In genomic region chr2:128754246-128754724, GRCh38 we compare ENCODE assay signal across 9 cellular contexts.
DNase-seq lines count a peak whose midpoint lies in the region; ATAC-seq, FAIRE-seq and TF ChIP-seq lines count a peak whose summit lies in the region.
"Had no signal": no experiment of that assay in that cellular context is flagged by ENCODE, and none has a peak within 500 bp of the region (broad histone marks: within the 10 kb centered on the region; RNA-seq: fewer than 3 reads in every experiment).

No MANE protein-coding gene starts in this region.

- H3K9me3 ChIP-seq in lower lobe of right lung (no peaks in the 10 kb centered on the region), pancreas (no peaks in the 10 kb centered on the region)

- H3K4me1 ChIP-seq in lower lobe of right lung (peaks cover 15% of the 10 kb centered on the region), pancreas (peaks cover 7 to 34% (median 25%) of the 10 kb centered on the region in 3 donors)

- H3K27me3 ChIP-seq in lower lobe of right lung (ENCODE audit: low read depth) (no peaks in the 10 kb centered on the region), pancreas (no peaks in the 10 kb centered on the region)

- no peak overlapping the region for H3K27ac Mint-ChIP-seq in activated CD8-positive, alpha-beta memory T cell treated with anti-CD3 and anti-CD28 coated beads, Interleukin-2, amount 10 ng/mL, durations not matched to agents 7 days and 5 days
- H3K27ac Mint-ChIP-seq: T-helper 1 cell treated with Interleukin-12 subunit alpha and Interleukin-12 subunit beta and Interleukin-4 antibody, amounts not matched to agents 30 μg/mL and 1 μg/mL, for 36 hours had no signal

- H3K9me3 Mint-ChIP-seq in activated CD8-positive, alpha-beta memory T cell treated with anti-CD3 and anti-CD28 coated beads, Interleukin-2, amount 10 ng/mL, durations not matched to agents 7 days and 5 days (ENCODE audit: low read depth): no peaks in the 10 kb centered on the region
- H3K9me3 Mint-ChIP-seq: T-helper 1 cell treated with Interleukin-12 subunit alpha and Interleukin-12 subunit beta and Interleukin-4 antibody, amounts not matched to agents 30 μg/mL and 1 μg/mL, for 36 hours had no signal

- no peaks in the 10 kb centered on the region for H3K36me3 ChIP-seq in lower lobe of right lung
- H3K36me3 ChIP-seq in pancreas: no peaks in the 10 kb centered on the region

- H3K4me3 ChIP-seq in lower lobe of right lung: no peak overlapping the region
- no peak overlapping the region for H3K4me3 ChIP-seq in pancreas

- peak; percentile 66 for DNase-seq in activated CD8-positive, alpha-beta memory T cell treated with anti-CD3 and anti-CD28 coated beads, Interleukin-2, amount 10 ng/mL, durations not matched to agents 7 days and 5 days
- DNase-seq in activated CD8-positive, alpha-beta memory T cell treated with anti-CD3 and anti-CD28 coated beads for 24 hours: no peak
- DNase-seq in SHP77 treated with DMSO at 0.1 percent for 48 hours (lab: John Stamatoyannopoulos, UW) (peak; percentile 32), lower lobe of right lung (no peak), NCI-H345 treated with DMSO at 0.1 percent for 48 hours (lab: John Stamatoyannopoulos, UW; ENCODE audit: unreplicated experiment) (no peak), pancreas (no peak)

- CTCF ChIA-PET in activated CD8-positive, alpha-beta memory T cell treated with anti-CD3 and anti-CD28 coated beads, Interleukin-2, amount 10 ng/mL, durations not matched to agents 7 days and 5 days (lab: Charles Lee): interaction anchor here (3.4 kb wide), 1 partner anchor 18 kb away, joined by 9 read pairs; no protein-coding TSS in a partner anchor

- ATAC-seq in activated CD8-positive, alpha-beta memory T cell treated with anti-CD3 and anti-CD28 coated beads, Interleukin-2, amount 10 ng/mL, durations not matched to agents 7 days and 5 days: peak; percentile 61
- ATAC-seq in HG03066 (IDR thresholded peaks at IDR 0.05; ENCODE audit: low read depth, unreplicated experiment) (peak; percentile 94), lower lobe of right lung (peak; percentile 50 to 69), pancreas (no peak)
- ATAC-seq in activated CD4-positive, CD25-positive, alpha-beta regulatory T cell treated with anti-CD3 and anti-CD28 coated beads, Interleukin-2, amount 50 U/mL, for 24 hours: no peak

- peaks cover 6% of the 10 kb centered on the region for H3K27me3 Mint-ChIP-seq in activated CD8-positive, alpha-beta memory T cell treated with anti-CD3 and anti-CD28 coated beads, Interleukin-2, amount 10 ng/mL, durations not matched to agents 7 days and 5 days

- 71 to 74% methylated on average over 6 of the region's 6 CpGs for WGBS in pancreas, 2 donors

- intact Hi-C loops in lower lobe of right lung (cut with DNase I): no loop called here
- intact Hi-C loops in pancreas (cut with DNase I): no loop called here

- FAIRE-seq in pancreas (lab: Jason Lieb, UNC): no peak

- H3K4me3 Mint-ChIP-seq in activated CD8-positive, alpha-beta memory T cell treated with anti-CD3 and anti-CD28 coated beads, Interleukin-2, amount 10 ng/mL, durations not matched to agents 7 days and 5 days: no peak overlapping the region
- H3K4me3 Mint-ChIP-seq: T-helper 1 cell treated with Interleukin-12 subunit alpha and Interleukin-12 subunit beta and Interleukin-4 antibody, amounts not matched to agents 30 μg/mL and 1 μg/mL, for 36 hours had no signal

- H3K36me3 Mint-ChIP-seq in activated CD8-positive, alpha-beta memory T cell treated with anti-CD3 and anti-CD28 coated beads, Interleukin-2, amount 10 ng/mL, durations not matched to agents 7 days and 5 days: no peaks in the 10 kb centered on the region

- H3K4me1 Mint-ChIP-seq in activated CD8-positive, alpha-beta memory T cell treated with anti-CD3 and anti-CD28 coated beads, Interleukin-2, amount 10 ng/mL, durations not matched to agents 7 days and 5 days: peaks cover 14% of the 10 kb centered on the region

- H3K27ac ChIP-seq in lower lobe of right lung (no peak overlapping the region), pancreas (peak overlapping the region in 2 of 4 donors; percentile 19 to 62)

- TF ChIP-seq CTCF in lower lobe of right lung (IDR thresholded peaks at IDR 0.05) (no peak), pancreas (IDR thresholded peaks at IDR 0.05) (no peak)

Comparison
In these comparisons a context has a peak if more than half of its experiments do, and no peak if none do; other contexts are left out.
1. DNase-seq: peak in activated CD8-positive, alpha-beta memory T cell treated with anti-CD3 and anti-CD28 coated beads, Interleukin-2, amount 10 ng/mL, durations not matched to agents 7 days and 5 days (single experiment) and SHP77 treated with DMSO at 0.1 percent for 48 hours (single experiment); none in activated CD8-positive, alpha-beta memory T cell treated with anti-CD3 and anti-CD28 coated beads for 24 hours (single experiment), lower lobe of right lung (single experiment), NCI-H345 treated with DMSO at 0.1 percent for 48 hours (single experiment) and pancreas (0 of 6).
2. ATAC-seq: peak in activated CD8-positive, alpha-beta memory T cell treated with anti-CD3 and anti-CD28 coated beads, Interleukin-2, amount 10 ng/mL, durations not matched to agents 7 days and 5 days (single experiment), HG03066 (single experiment) and lower lobe of right lung (2 of 2); none in activated CD4-positive, CD25-positive, alpha-beta regulatory T cell treated with anti-CD3 and anti-CD28 coated beads, Interleukin-2, amount 50 U/mL, for 24 hours (0 of 2) and pancreas (0 of 4).